ENCODE assay signal across 8 cellular contexts in genomic region chr1:2525524-2525895, GRCh38. TPM values are rescaled to one million over a fixed set of nuclear protein-coding genes. Genes with fewer than 3 reads are reported as not detected.
DNase-seq lines count a peak whose midpoint lies in the region; ATAC-seq, FAIRE-seq and TF ChIP-seq lines count a peak whose summit lies in the region.

No MANE protein-coding gene starts in this region.

- ATAC-seq in T-helper 17 cell, result no peak
- no peak for ATAC-seq in foreskin keratinocyte
- no peak for ATAC-seq in HG03095 (IDR thresholded peaks at IDR 0.05; ENCODE audit: unreplicated experiment)

- no peak for DNase-seq in GM19239 (ENCODE audit: insufficient read length, low spot score)
- no peak for DNase-seq in T-helper 17 cell
- DNase-seq in foreskin keratinocyte, result no peak
- no peak for DNase-seq in NCI-H1417 treated with DMSO at 0.1 percent for 48 hours (lab: John Stamatoyannopoulos, UW)
- no peak for DNase-seq in HTR-8/SVneo (ENCODE audit: insufficient read length, low spot score)
- no peak for DNase-seq in GM20000 (ENCODE audit: low spot score)

- peak overlapping the region; percentile 94 for H3K4me3 Mint-ChIP-seq in T-helper 17 cell

- H3K27me3 ChIP-seq in foreskin keratinocyte (no peaks in the 10 kb centered on the region), skeletal muscle satellite cell (ENCODE audit: control insufficient read depth, insufficient read depth, low read length) (no peaks in the 10 kb centered on the region)

- TF ChIP-seq CTCF in foreskin keratinocyte (conservative IDR thresholded peaks at IDR 0.05) (peak; percentile 3), GM20000 (IDR thresholded peaks at IDR 0.05; ENCODE audit: extremely low read depth, missing control alignments) (no peak)

- H3K9ac ChIP-seq in skeletal muscle satellite cell (ENCODE audit: low read depth, low read length), result peak overlapping the region; percentile 96

- peak overlapping the region; percentile 98 for H3K4me3 ChIP-seq in skeletal muscle satellite cell (ENCODE audit: low read length)

- H3K27ac ChIP-seq in foreskin keratinocyte, result peak overlapping the region; percentile 39

- peak overlapping the region; percentile 94 for H3K4me2 ChIP-seq in skeletal muscle satellite cell (ENCODE audit: low read length)

- H3K27ac Mint-ChIP-seq in T-helper 17 cell, result peak overlapping the region; percentile 94

- H3K4me1 ChIP-seq in foreskin keratinocyte (peaks cover 7% of the 10 kb centered on the region), skeletal muscle satellite cell (ENCODE audit: control insufficient read depth, insufficient read depth, low read length) (peaks cover 49% of the 10 kb centered on the region)

- H3K9me3 ChIP-seq in T-helper 17 cell (ENCODE audit: control insufficient read depth, low read length, poor library complexity, severe bottlenecking), result no peaks in the 10 kb centered on the region
- no peaks in the 10 kb centered on the region for H3K9me3 ChIP-seq in skeletal muscle satellite cell (replicated peaks; ENCODE audit: low read length)

- FAIRE-seq in GM19239 (lab: Jason Lieb, UNC) (peak; percentile 59), HTR-8/SVneo (lab: Jason Lieb, UNC) (no peak)

- peaks cover 38% of the 10 kb centered on the region for H3K4me1 Mint-ChIP-seq in T-helper 17 cell

- H3K36me3 Mint-ChIP-seq in T-helper 17 cell (ENCODE audit: low read depth), result no peaks in the 10 kb centered on the region

- no peaks in the 10 kb centered on the region for H3K27me3 Mint-ChIP-seq in T-helper 17 cell

- peaks cover 11% of the 10 kb centered on the region for H3K36me3 ChIP-seq in skeletal muscle satellite cell (ENCODE audit: insufficient read depth, low read length)

RNA-seq across cellular contexts. Expression of gene PANK4, which starts 0.9 kb away (rescaled TPM):
- total RNA-seq in T-helper 17 cell, result 10 to 100 TPM; 47.9 to 53.5 TPM
- 24.5 and 25.5 TPM in 2 replicates for total RNA-seq in foreskin keratinocyte
- 16.6 and 19.4 TPM in 2 replicates for polyA plus RNA-seq in foreskin keratinocyte
- total RNA-seq in skeletal muscle satellite cell (2012; rRNA removed), result 21.3 and 24.0 TPM in 2 replicates

RNA-seq across cellular contexts. Expression of gene HES5, which starts 4.6 kb away (rescaled TPM):
- total RNA-seq in T-helper 17 cell (not detected), foreskin keratinocyte (0.85 and 1.5 TPM in 2 replicates)
- polyA plus RNA-seq in foreskin keratinocyte, result 0.54 and 0.91 TPM in 2 replicates
- total RNA-seq in skeletal muscle satellite cell (2012; rRNA removed), result not detected in 2 replicates

RNA-seq across cellular contexts. Expression of gene TNFRSF14, which starts 30.7 kb away (rescaled TPM):
- total RNA-seq in T-helper 17 cell, result 100 to 1,000 TPM; 179 to 212 TPM
- 11.4 and 13.0 TPM in 2 replicates for total RNA-seq in foreskin keratinocyte
- polyA plus RNA-seq in foreskin keratinocyte, result 16.4 and 18.0 TPM in 2 replicates
- 5.0 and 8.4 TPM in 2 replicates for total RNA-seq in skeletal muscle satellite cell (2012; rRNA removed)

RNA-seq across cellular contexts. Expression of gene PLCH2, which starts 49.4 kb away (rescaled TPM):
- total RNA-seq in T-helper 17 cell (10 to 100 TPM; 30.0 to 39.3 TPM), foreskin keratinocyte (132 and 148 TPM in 2 replicates)
- 78.0 and 89.4 TPM in 2 replicates for polyA plus RNA-seq in foreskin keratinocyte
- under 0.01 and 0.22 TPM in 2 replicates for total RNA-seq in skeletal muscle satellite cell (2012; rRNA removed)

Comparison
In these comparisons a context has a peak if more than half of its experiments do, and no peak if none do; other contexts are left out.
1. RNA of gene TNFRSF14, which starts 30.7 kb away (total RNA-seq): 179 to 212 TPM in T-helper 17 cell; 11.4 to 13.0 TPM in foreskin keratinocyte; every median in the first group is over 10 times any median in the second.